Comparison of ENCODE assay signal across 1 cellular context in genomic region chr3:167723872-167724271, GRCh38.
TF ChIP-seq lines count a peak whose summit lies in the region.

No MANE protein-coding gene starts in this region.

TF ChIP-seq in K562, 482 proteins besides CTCF, POLR2A, EP300 and RAD21 (continued from another document and continues in another):
- no peak for TF ChIP-seq CHD7 (IDR thresholded peaks at IDR 0.05; ENCODE audit: low read depth, low read length)
- no peak for TF ChIP-seq HNRNPH1 (optimal IDR thresholded peaks at IDR 0.05; ENCODE audit: low read depth, low read length)
- TF ChIP-seq TAF9B (IDR thresholded peaks at IDR 0.05; ENCODE audit: partially characterized antibody): no peak
- TF ChIP-seq ZKSCAN3 (CRISPR knock-in tag; IDR thresholded peaks at IDR 0.05): no peak
- TF ChIP-seq ZBTB2 (IDR thresholded peaks at IDR 0.05): peak; percentile 44; the same call in 1 of the 2 replicates
- no peak for TF ChIP-seq ZNF766 (CRISPR knock-in tag; conservative IDR thresholded peaks at IDR 0.05)
- no peak for TF ChIP-seq FOXA3 (CRISPR knock-in tag; conservative IDR thresholded peaks at IDR 0.05 in 1 of 2, IDR thresholded peaks at IDR 0.05 in 1 of 2)
- TF ChIP-seq ZNF282 (CRISPR knock-in tag; IDR thresholded peaks at IDR 0.05): no peak
- no peak for TF ChIP-seq TOE1 (IDR thresholded peaks at IDR 0.05; ENCODE audit: borderline replicate concordance)
- TF ChIP-seq TOE1 (CRISPR knock-in tag; IDR thresholded peaks at IDR 0.05; ENCODE audit: borderline replicate concordance, low read depth): no peak
- peak in 1 of 2 experiments; percentile 35 for TF ChIP-seq AFF1 (IDR thresholded peaks at IDR 0.05; ENCODE audit: low read depth in 1 of 2, partially characterized antibody in 2 of 2)
- no peak for TF ChIP-seq ZNF785 (CRISPR knock-in tag; IDR thresholded peaks at IDR 0.05)
- TF ChIP-seq REST (CRISPR knock-in tag; IDR thresholded peaks at IDR 0.05; ENCODE audit: low read depth): no peak
- no peak for TF ChIP-seq EZH2 (IDR thresholded peaks at IDR 0.05; ENCODE audit: borderline replicate concordance, low read depth, low read length)
- peak; percentile 41 for TF ChIP-seq TBP (optimal IDR thresholded peaks at IDR 0.05; ENCODE audit: low read depth, low read length)
- TF ChIP-seq GTF3C2 (IDR thresholded peaks at IDR 0.05; ENCODE audit: borderline replicate concordance, extremely low read depth, insufficient read length): no peak
- no peak for TF ChIP-seq NR2C1 (IDR thresholded peaks at IDR 0.05)
- no peak for TF ChIP-seq NR2C1 (tag; IDR thresholded peaks at IDR 0.05)
- no peak for TF ChIP-seq TAF1 (IDR thresholded peaks at IDR 0.05; ENCODE audit: control insufficient read depth, extremely low read depth, insufficient read depth, low read length, severe bottlenecking)
- no peak for TF ChIP-seq PTRF (tag; IDR thresholded peaks at IDR 0.05)
- no peak for TF ChIP-seq KAT7 (CRISPR knock-in tag; IDR thresholded peaks at IDR 0.05; ENCODE audit: borderline replicate concordance)
- peak; percentile 58; the same call in 1 of the 2 replicates for TF ChIP-seq ARID3A (IDR thresholded peaks at IDR 0.05; ENCODE audit: borderline replicate concordance, low read depth, low read length)
- no peak for TF ChIP-seq RBM14 (IDR thresholded peaks at IDR 0.05; ENCODE audit: borderline replicate concordance, insufficient read depth, low read depth, low read length)
- no peak for TF ChIP-seq NR4A1 (CRISPR knock-in tag; IDR thresholded peaks at IDR 0.05)
- TF ChIP-seq NR4A1 (tag; IDR thresholded peaks at IDR 0.05): no peak
- no peak for TF ChIP-seq E2F4 (CRISPR knock-in tag; IDR thresholded peaks at IDR 0.05; ENCODE audit: low read depth)
- TF ChIP-seq PPARD (CRISPR knock-in tag; IDR thresholded peaks at IDR 0.05): no peak
- no peak for TF ChIP-seq U2AF2 (optimal IDR thresholded peaks at IDR 0.05; ENCODE audit: low read depth, low read length)
